ENCODE assay signal across 8 cellular contexts in the genomic region with DNA sequence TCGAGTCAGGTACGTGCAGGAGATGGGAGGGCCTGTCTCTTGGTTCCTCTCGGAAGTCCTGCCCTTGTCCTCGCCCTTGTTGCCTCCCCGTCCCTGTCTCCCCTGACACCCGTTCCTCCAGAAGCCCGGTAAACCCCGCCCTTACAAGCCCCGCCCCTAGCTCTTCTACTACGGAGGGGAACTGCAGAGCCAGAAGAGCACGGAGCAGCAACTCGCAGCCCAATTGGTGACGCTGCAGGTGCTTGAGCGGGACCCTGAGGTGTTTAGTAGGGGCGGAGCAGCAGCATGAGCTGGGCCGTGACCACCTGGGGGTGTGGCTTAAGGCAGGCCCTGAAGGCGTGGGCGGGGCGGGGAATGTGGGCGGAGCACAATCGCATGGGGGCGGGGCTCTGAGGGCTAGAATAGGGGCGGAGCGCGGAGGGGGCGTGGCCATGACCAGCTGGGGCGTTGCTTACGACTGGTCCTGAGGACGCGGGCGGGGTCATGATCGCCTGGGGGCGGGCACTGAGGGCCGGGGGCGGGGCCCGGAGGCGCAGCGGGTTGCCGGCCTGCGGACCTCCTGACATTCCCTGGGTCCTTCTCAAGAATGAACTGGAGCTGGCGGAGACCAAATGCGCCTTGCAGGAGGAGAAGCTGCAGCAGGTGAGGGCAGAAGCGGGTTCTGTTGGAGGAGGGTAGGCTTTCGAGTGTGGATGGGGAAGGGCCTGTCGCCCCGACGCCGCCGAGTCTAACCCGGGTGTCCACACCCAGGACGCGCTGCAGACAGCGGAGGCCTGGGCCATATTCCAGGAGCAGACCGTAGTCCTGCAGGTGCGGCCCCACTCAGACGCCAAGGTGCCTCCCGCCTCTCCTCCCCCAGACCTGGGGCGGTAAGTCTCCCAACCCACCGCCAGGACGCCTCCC. TPM values are rescaled to one million over a fixed set of nuclear protein-coding genes. Genes with fewer than 3 reads are reported as not detected.
A peak's percentile ranks its signal among the peaks of the same experiment; 100 is the strongest.
DNase-seq lines count a peak whose midpoint lies in the region; ATAC-seq, FAIRE-seq and TF ChIP-seq lines count a peak whose summit lies in the region.
"Not testable (repeated sequence)": the region's sequence is repeated elsewhere in the genome, so short reads cannot be mapped to it uniquely, and the experiment has no call there.

No MANE protein-coding gene starts in this region.

- TF ChIP-seq POLR2A in GM12878 (IDR thresholded peaks at IDR 0.05; ENCODE audit: low read depth, low read length): not testable (repeated sequence)

- not testable (repeated sequence) for TF ChIP-seq EP300 in GM12878 (IDR thresholded peaks at IDR 0.05; ENCODE audit: borderline replicate concordance in 1 of 2, control insufficient read depth in 1 of 2, low read depth in 2 of 2, low read length in 2 of 2)

- ATAC-seq in GM12878 (peak; percentile 95), heart right ventricle (peak; percentile 97 to 99 (median 98)), pancreas (peak; percentile 92 to 96 (median 94))

- peak; percentile 27 for FAIRE-seq in GM12878 (lab: Jason Lieb, UNC)
- not testable (repeated sequence) for FAIRE-seq in pancreas (lab: Jason Lieb, UNC)

- H3K4me3 ChIP-seq in GM23248 (peak overlapping the region; percentile 58), HL-60 (replicated peaks; ENCODE audit: insufficient read depth, low read length) (peak overlapping the region; percentile 38), heart right ventricle (peak overlapping the region in 9 of 10 donors; percentile 25 to 52 (median 47)), pancreas (peak overlapping the region in 1 of 4 donors; percentile 29)
- H3K4me3 ChIP-seq in GM12878: not testable (repeated sequence)

- not testable (repeated sequence) for H3K79me2 ChIP-seq in GM23248 (ENCODE audit: insufficient read depth); GM12878 (ENCODE audit: control insufficient read depth, insufficient read depth, low read length)

- not testable (repeated sequence) for H3K9me2 ChIP-seq in GM23248 (ENCODE audit: insufficient read depth)

- not testable (repeated sequence) for H3K27me3 ChIP-seq in GM23248 (replicated peaks; ENCODE audit: insufficient read depth); HL-60 (ENCODE audit: insufficient read depth, poor library complexity, severe bottlenecking); GM12878 (replicated peaks in 1 of 2; ENCODE audit: control insufficient read depth in 2 of 2, insufficient read depth in 2 of 2, low read length in 1 of 2); heart right ventricle; pancreas

- TF ChIP-seq CTCF in HL-60 (IDR thresholded peaks at IDR 0.05; ENCODE audit: insufficient read depth, low read length); GM12878 (IDR thresholded peaks at IDR 0.05 in 2 of 3, conservative IDR thresholded peaks at IDR 0.05 in 1 of 3; ENCODE audit: control insufficient read depth in 2 of 3, extremely low read depth in 1 of 3, insufficient read depth in 1 of 3, low read depth in 3 of 3, low read length in 3 of 3); heart right ventricle (IDR thresholded peaks at IDR 0.05); pancreas (IDR thresholded peaks at IDR 0.05): not testable (repeated sequence)

- not testable (repeated sequence) for H3F3A ChIP-seq in GM23248 (ENCODE audit: insufficient read depth)

- TF ChIP-seq RAD21 in GM12878 (IDR thresholded peaks at IDR 0.05; ENCODE audit: insufficient read depth, low read depth, low read length): not testable (repeated sequence)

- intact Hi-C loops in GM12878 (cut with micrococcal nuclease; ENCODE audit: unreplicated experiment); heart right ventricle (cut with DNase I); pancreas (cut with DNase I): not testable (repeated sequence)

- not testable (repeated sequence) for H4K20me1 ChIP-seq in GM23248 (ENCODE audit: insufficient read depth); GM12878 (ENCODE audit: control insufficient read depth, insufficient read depth)

- in situ Hi-C loops in GM23248 (cut with MboI): loop anchor here (25.0 kb wide), 1 partner anchor 169 kb away; the partner anchor contains the start of genes CCDC116, SDF2L1 and YDJC
- in situ Hi-C loops in GM12878 (cut with MboI): not testable (repeated sequence)

- H2AFZ ChIP-seq in GM23248 (0 out of 2 replicates have a peak overlapping the region, but pooled peaks have one; percentile 23), GM12878 (ENCODE audit: control insufficient read depth, low read depth, low read length) (peak overlapping the region; percentile 29)

- RAD21 ChIA-PET in GM12878 (lab: Charles Lee; ENCODE audit: unreplicated experiment): not testable (repeated sequence)

- CTCF ChIA-PET in GM12878 (lab: Yijun Ruan, JAX): not testable (repeated sequence)

- not testable (repeated sequence) for H3K4me2 ChIP-seq in GM23248 (ENCODE audit: unreplicated experiment); GM12878 (ENCODE audit: control insufficient read depth, insufficient read depth)

- not testable (repeated sequence) for H3K9ac ChIP-seq in GM23248; GM12878 (ENCODE audit: control insufficient read depth, insufficient read depth, low read length)

- BruUV-seq in GM12878 (replicated peaks; lab: Mats Ljungman, UMichigan): not testable (repeated sequence)

- H3K9me3 ChIP-seq in GM23248 (ENCODE audit: low read depth); GM12878 (replicated peaks; ENCODE audit: control insufficient read depth, insufficient read depth, low read length); heart right ventricle; pancreas: not testable (repeated sequence)

- SMC1A ChIA-PET in GM12878 (lab: Charles Lee; ENCODE audit: uncharacterized antibody, unreplicated experiment): not testable (repeated sequence)

- H3K36me3 ChIP-seq in GM23248 (ENCODE audit: low read depth); GM12878 (ENCODE audit: control insufficient read depth in 2 of 2, insufficient read depth in 2 of 2, low read length in 1 of 2); heart right ventricle; pancreas: not testable (repeated sequence)

- 0% methylated on average over 7 to 8 of the region's 60 CpGs for WGBS in GM23248 (ENCODE audit: low coverage in 1 of 2, low lambda C conversion rate in 2 of 2, missing lambda C conversion rate in 2 of 2), 2 experiments
- 3% methylated on average over 11 of the region's 60 CpGs for WGBS in GM12878 (ENCODE audit: insufficient coverage, insufficient replicate concordance, low lambda C conversion rate, missing lambda C conversion rate)
- 2 to 3% methylated on average over 5 to 15 of the region's 60 CpGs for WGBS in heart right ventricle, 2 donors
- 0 to 3% methylated on average over 5 to 19 of the region's 60 CpGs for WGBS in pancreas, 2 donors

- not testable (repeated sequence) for H3K4me1 ChIP-seq in GM23248 (ENCODE audit: insufficient read depth); GM12878 (ENCODE audit: control insufficient read depth, insufficient read depth, low read length); heart right ventricle; pancreas

- POLR2A ChIA-PET in GM12878 (lab: Charles Lee): not testable (repeated sequence)

- DNase-seq in ELR (ENCODE audit: low read depth) (peak; percentile 85), GM23248 (peak; percentile 71), HL-60 (ENCODE audit: low read depth in 1 of 2, low spot score in 1 of 2) (peak; percentile 89 to 96), GM12878 (ENCODE audit: low read depth, low spot score) (peak; percentile 86), heart right ventricle (peak; percentile 87 to 91), pancreas (peak; percentile 77 to 95 (median 92))
- DNase-seq in activated CD4-positive, alpha-beta T cell treated with anti-CD3 and anti-CD28 coated beads for 24 hours (ENCODE audit: low read depth in 2 of 2): peak; percentile 78 to 83
- DNase-seq in stimulated activated CD8-positive, alpha-beta memory T cell treated with anti-CD3 and anti-CD28 coated beads, Interleukin-7, amount 100 ng/mL, for 4 hours (ENCODE audit: low read depth in 2 of 2): peak; percentile 82 to 92

- not testable (repeated sequence) for H3K27ac ChIP-seq in GM23248; HL-60 (replicated peaks); GM12878 (ENCODE audit: control insufficient read depth, insufficient read depth); pancreas
- H3K27ac ChIP-seq in heart right ventricle: peak overlapping the region in 1 of 10 donors; percentile 20

RNA-seq across cellular contexts. Expression of gene TMEM191C, which starts 1.3 kb away (rescaled TPM):
- 0.32 TPM in 1 of 2 replicates, not detected in the other for total RNA-seq in GM23248 (2014; rRNA removed; shearing (Covaris generic))
- 0.54 and 1.2 TPM in 2 replicates for polyA plus RNA-seq in GM23248 (2016; fragmentation: Nextera tagmentation; extraction: Ambion mirVana)
- total RNA-seq in GM12878 (2013; cell fraction: nucleolus; rRNA removed): 2.4 and 3.3 TPM in 2 replicates
- total RNA-seq in GM12878 (2014; rRNA removed): 1.1 and 1.9 TPM in 2 replicates
- 0.36 and 0.37 TPM in 2 replicates for total RNA-seq in GM12878 (2014; rRNA removed; fragmentation: Illumina TruSeq; extraction: Trizol)
- total RNA-seq in GM12878 (2021): 1.3 and 1.4 TPM in 2 replicates
- 0.91 TPM for polyA plus RNA-seq in GM12878 (2011; ENCODE audit: low read depth)
- 1.2 and 1.9 TPM in 2 replicates for polyA plus RNA-seq in GM12878 (2011; rRNA removed)
- 2.2 and 3.9 TPM in 2 replicates for polyA plus RNA-seq in GM12878 (2011; cell fraction: cytosol; rRNA removed)
- polyA plus RNA-seq in GM12878 (2011; cell fraction: nucleus; rRNA removed): 18.8 and 26.2 TPM in 2 replicates
- polyA plus RNA-seq in GM12878 (2012): 2.7 and 4.0 TPM in 2 replicates
- polyA plus RNA-seq in GM12878 (2014; fragmentation: Illumina TruSeq; extraction: Trizol): 0.25 and 0.26 TPM in 2 replicates
- under 1 TPM; 0.03 to 0.07 TPM for polyA plus RNA-seq in GM12878 (2014; fragmentation: Nextera tagmentation; extraction: Ambion mirVana)
- polyA plus RNA-seq in GM12878 (2014; rRNA removed): 0.82 and 1.8 TPM in 2 replicates
- polyA plus RNA-seq in GM12878 (2016; fragmentation: Nextera tagmentation; extraction: Ambion mirVana): under 1 TPM; 0.13 to 0.51 TPM
- 0.77 TPM in 1 of 2 replicates, not detected in the other for polyA minus RNA-seq in GM12878 (2011; rRNA and poly(A)+ RNA removed)
- polyA minus RNA-seq in GM12878 (2011; cell fraction: cytosol; rRNA and poly(A)+ RNA removed): 3.6 TPM in 1 of 2 replicates, not detected in the other
- polyA minus RNA-seq in GM12878 (2011; cell fraction: nucleus; rRNA and poly(A)+ RNA removed): 1.3 and 1.6 TPM in 2 replicates
- total RNA-seq in heart right ventricle: 1 to 10 TPM in 2 of 10 donors, under 1 TPM in 6, not detected in 2; 0.26 to 1.8 (median 0.85) TPM
- 1 to 10 TPM in 1 of 2 donors, under 1 TPM in 1; 0.70 to 1.1 TPM for polyA plus RNA-seq in heart right ventricle
- total RNA-seq in pancreas: under 1 TPM in 5 of 6 donors, not detected in 1; 0.20 to 0.55 (median 0.51) TPM
- 1 to 10 TPM in 1 of 2 donors, under 1 TPM in 1; 0.68 to 1.8 TPM for polyA plus RNA-seq in pancreas

RNA-seq across cellular contexts. Expression of gene HIC2, which starts 51.3 kb away (rescaled TPM):
- 1.7 and 3.7 TPM in 2 replicates for total RNA-seq in GM23248 (2014; rRNA removed; shearing (Covaris generic))
- polyA plus RNA-seq in GM23248 (2016; fragmentation: Nextera tagmentation; extraction: Ambion mirVana) (0.34 and 0.43 TPM in 2 replicates), GM12878 (2011; rRNA removed) (1.4 and 1.6 TPM in 2 replicates), GM12878 (2014; fragmentation: Illumina TruSeq; extraction: Trizol) (0.62 and 1.3 TPM in 2 replicates), GM12878 (2014; fragmentation: Nextera tagmentation; extraction: Ambion mirVana) (under 1 TPM; 0.11 to 0.16 TPM), GM12878 (2014; rRNA removed) (2.7 and 3.2 TPM in 2 replicates), GM12878 (2016; fragmentation: Nextera tagmentation; extraction: Ambion mirVana) (under 1 TPM; 0.33 to 0.75 TPM), heart right ventricle (1 to 10 TPM in 1 of 2 donors, under 1 TPM in 1; 0.65 to 2.0 TPM), pancreas (1 to 10 TPM; 1.5 to 1.9 TPM)
- total RNA-seq in GM12878 (2013; cell fraction: nucleolus; rRNA removed): 11.3 and 12.3 TPM in 2 replicates
- total RNA-seq in GM12878 (2014; rRNA removed) (3.3 and 3.8 TPM in 2 replicates), GM12878 (2014; rRNA removed; fragmentation: Illumina TruSeq; extraction: Trizol) (1.8 TPM in 2 replicates), GM12878 (2021) (4.7 and 5.0 TPM in 2 replicates), heart right ventricle (1 to 10 TPM; 1.2 to 2.4 (median 1.8) TPM), pancreas (1 to 10 TPM; 1.8 to 2.7 (median 2.2) TPM)
- 0.83 TPM for polyA plus RNA-seq in GM12878 (2011; ENCODE audit: low read depth)
- polyA plus RNA-seq in GM12878 (2011; cell fraction: cytosol; rRNA removed): 1.9 and 2.3 TPM in 2 replicates
- polyA plus RNA-seq in GM12878 (2011; cell fraction: nucleus; rRNA removed): 8.4 and 8.9 TPM in 2 replicates
- polyA plus RNA-seq in GM12878 (2012): 2.5 and 3.7 TPM in 2 replicates
- 2.6 and 4.1 TPM in 2 replicates for polyA minus RNA-seq in GM12878 (2011; rRNA and poly(A)+ RNA removed)
- 0.94 and 1.7 TPM in 2 replicates for polyA minus RNA-seq in GM12878 (2011; cell fraction: cytosol; rRNA and poly(A)+ RNA removed)
- polyA minus RNA-seq in GM12878 (2011; cell fraction: nucleus; rRNA and poly(A)+ RNA removed): 2.7 and 4.4 TPM in 2 replicates
